ENCODE assay signal across 9 cellular contexts in the genomic region with DNA sequence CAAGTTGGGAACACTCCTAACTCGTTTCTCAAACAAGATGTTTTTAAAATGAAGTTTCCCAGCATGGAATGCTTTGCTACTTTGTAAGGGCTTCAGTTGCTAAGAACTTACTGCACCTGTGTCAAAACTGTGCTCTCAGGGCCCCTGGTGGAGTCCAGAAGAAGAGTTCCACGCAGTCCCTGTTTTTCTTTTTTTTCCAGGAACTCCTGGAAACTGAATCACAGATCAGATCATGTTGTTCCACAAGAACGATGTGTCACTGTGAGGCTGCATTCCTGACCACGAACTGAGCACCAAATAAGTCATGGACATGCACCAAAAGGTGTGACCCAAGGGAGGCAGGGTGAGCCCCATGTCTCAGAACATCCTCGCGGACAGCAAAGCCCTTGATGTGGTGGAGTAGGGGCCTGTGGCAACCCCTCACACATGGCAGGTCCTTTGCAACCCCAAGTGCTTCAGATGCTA.
DNase-seq lines count a peak whose midpoint lies in the region; ATAC-seq and TF ChIP-seq lines count a peak whose summit lies in the region.
"Had no signal": no experiment of that assay in that cellular context is flagged by ENCODE, and none has a peak within 500 bp of the region (broad histone marks: within the 10 kb centered on the region; RNA-seq: fewer than 3 reads in every experiment).

No MANE protein-coding gene starts in this region.

- H3K9me3 ChIP-seq in RWPE2 (ENCODE audit: severe bottlenecking) = no peaks in the 10 kb centered on the region

- TF ChIP-seq CTCF in RWPE2 (IDR thresholded peaks at IDR 0.05; ENCODE audit: poor library complexity, severe bottlenecking) = peak; percentile 48
- peak; percentile 40 for TF ChIP-seq CTCF in fibroblast of pulmonary artery (IDR thresholded peaks at IDR 0.05; ENCODE audit: low read length, missing control alignments)
- TF ChIP-seq CTCF in progenitor cell of endocrine pancreas (IDR thresholded peaks at IDR 0.05; ENCODE audit: unreplicated experiment) = peak; percentile 41

- no peaks in the 10 kb centered on the region for H3K36me3 ChIP-seq in RWPE2 (ENCODE audit: low read depth)

- H3K4me3 Mint-ChIP-seq in progenitor cell of endocrine pancreas (ENCODE audit: low read depth) = no peak overlapping the region

- H3K36me3 Mint-ChIP-seq in progenitor cell of endocrine pancreas (ENCODE audit: insufficient read depth) = peaks cover under 1% of the 10 kb centered on the region

- peak overlapping the region; percentile 9 for H3K27ac Mint-ChIP-seq in progenitor cell of endocrine pancreas

- no peaks in the 10 kb centered on the region for H3K27me3 ChIP-seq in RWPE2 (ENCODE audit: insufficient read depth, poor library complexity, severe bottlenecking)

- H3K27me3 Mint-ChIP-seq in progenitor cell of endocrine pancreas = no peaks in the 10 kb centered on the region

- peaks cover 14% of the 10 kb centered on the region for H3K4me1 Mint-ChIP-seq in progenitor cell of endocrine pancreas (ENCODE audit: low read depth)

- DNase-seq in EL (peak; percentile 80), RWPE2 (ENCODE audit: low spot score) (no peak), fibroblast of pulmonary artery (ENCODE audit: low read depth) (peak; percentile 77), progenitor cell of endocrine pancreas (ENCODE audit: low spot score, unreplicated experiment) (no peak), NCI-H187 (lab: John Stamatoyannopoulos, UW) (no peak), NCI-H345 (lab: John Stamatoyannopoulos, UW) (no peak)
- DNase-seq: NCI-H1436 treated with DMSO at 0.1 percent for 48 hours had no signal

- H3K9me3 Mint-ChIP-seq in progenitor cell of endocrine pancreas (ENCODE audit: low read depth) = no peaks in the 10 kb centered on the region

- H3K27ac ChIP-seq in RWPE2 (ENCODE audit: poor library complexity, severe bottlenecking) = peak overlapping the region; percentile 12

- peaks cover 15% of the 10 kb centered on the region for H3K4me1 ChIP-seq in RWPE2 (ENCODE audit: insufficient read depth, poor library complexity, severe bottlenecking)

- H3K4me3 ChIP-seq in RWPE2 (ENCODE audit: severe bottlenecking) (no peak overlapping the region), fibroblast of pulmonary artery (replicated peaks; ENCODE audit: low read depth, low read length) (no peak overlapping the region)

- ATAC-seq in RWPE2 (ENCODE audit: low read depth) (peak; percentile 96), GM18511 (IDR thresholded peaks at IDR 0.05; ENCODE audit: unreplicated experiment) (no peak), HG02973 (IDR thresholded peaks at IDR 0.05; ENCODE audit: unreplicated experiment) (no peak)

Comparison
In these comparisons a context has a peak if more than half of its experiments do, and no peak if none do; other contexts are left out.
1. DNase-seq: peak in EL (single experiment) and fibroblast of pulmonary artery (single experiment); none in RWPE2 (single experiment), progenitor cell of endocrine pancreas (single experiment), NCI-H187 (0 of 2) and NCI-H345 (single experiment).
2. Peak in every context shown above with its lines, with median percentiles within 50 percentile points of each other: CTCF ChIP-seq.